8 cellular contexts compared by ENCODE assay signal in genomic region chr1:199463521-199464127, GRCh38.
DNase-seq lines count a peak whose midpoint lies in the region; ATAC-seq, FAIRE-seq and TF ChIP-seq lines count a peak whose summit lies in the region.

No MANE protein-coding gene starts in this region.

- no peak overlapping the region for H3K4me2 ChIP-seq in SU-DHL-6 (ENCODE audit: low read depth, low read length, poor library complexity, severe bottlenecking)

- H3K36me3 ChIP-seq in SU-DHL-6 (ENCODE audit: low read length), result no peaks in the 10 kb centered on the region
- H3K36me3 ChIP-seq in vagina, result no peaks in the 10 kb centered on the region

- no peaks in the 10 kb centered on the region for H3K27me3 ChIP-seq in SU-DHL-6 (ENCODE audit: low read length)
- no peaks in the 10 kb centered on the region for H3K27me3 ChIP-seq in dorsolateral prefrontal cortex
- no peaks in the 10 kb centered on the region for H3K27me3 ChIP-seq in vagina

- intact Hi-C loops in dorsolateral prefrontal cortex (cut with DNase I) (no loop called here), vagina (cut with DNase I) (no loop called here)

- H3K9ac ChIP-seq in SU-DHL-6 (ENCODE audit: low read length), result no peak overlapping the region

- no peak for FAIRE-seq in HTR-8/SVneo (lab: Jason Lieb, UNC)

- H3K4me3 ChIP-seq in SU-DHL-6 (ENCODE audit: insufficient read depth, low read length, poor library complexity, severe bottlenecking) (no peak overlapping the region), dorsolateral prefrontal cortex (no peak overlapping the region), vagina (no peak overlapping the region)

- ATAC-seq in GM19035 (IDR thresholded peaks at IDR 0.05; ENCODE audit: unreplicated experiment) (peak; percentile 77), GM21381 (IDR thresholded peaks at IDR 0.05; ENCODE audit: unreplicated experiment) (no peak)

- no peak overlapping the region for H2AFZ ChIP-seq in SU-DHL-6 (ENCODE audit: low read depth, low read length, severe bottlenecking)

- no peaks in the 10 kb centered on the region for H4K20me1 ChIP-seq in SU-DHL-6 (ENCODE audit: low read depth, low read length)

- no peaks in the 10 kb centered on the region for H3K79me2 ChIP-seq in SU-DHL-6 (ENCODE audit: insufficient read depth, low read length)

- DNase-seq in DMS114 treated with DMSO at 0.1 percent for 48 hours (lab: John Stamatoyannopoulos, UW; ENCODE audit: unreplicated experiment) (peak; percentile 3), HTR-8/SVneo (ENCODE audit: insufficient read length, low spot score) (peak; percentile 10), hepatic stellate cell (ENCODE audit: low spot score) (peak; percentile 10), dorsolateral prefrontal cortex (no peak), vagina (ENCODE audit: extremely low spot score in 2 of 2) (no peak)

- no peaks in the 10 kb centered on the region for H3F3A ChIP-seq in SU-DHL-6 (ENCODE audit: insufficient read depth)

- H3K9me3 ChIP-seq in SU-DHL-6 (ENCODE audit: insufficient read depth, low read length) (no peaks in the 10 kb centered on the region), vagina (no peaks in the 10 kb centered on the region)

- H3K27ac ChIP-seq in SU-DHL-6 (ENCODE audit: low read depth, low read length), result no peak overlapping the region
- H3K27ac ChIP-seq in dorsolateral prefrontal cortex, result no peak overlapping the region
- H3K27ac ChIP-seq in vagina, result no peak overlapping the region

- H3K4me1 ChIP-seq in vagina, result no peaks in the 10 kb centered on the region

- no peak for TF ChIP-seq POLR2A in vagina (IDR thresholded peaks at IDR 0.05)

- peak; percentile 54 for TF ChIP-seq CTCF in SU-DHL-6 (IDR thresholded peaks at IDR 0.05; ENCODE audit: insufficient read depth, low read length, poor library complexity, severe bottlenecking)
- no peak for TF ChIP-seq CTCF in dorsolateral prefrontal cortex (IDR thresholded peaks at IDR 0.05 in 54 of 56, conservative IDR thresholded peaks at IDR 0.05 in 2 of 56; ENCODE audit: low read depth in 1 of 56, partially characterized antibody in 56 of 56)
- TF ChIP-seq CTCF in vagina (IDR thresholded peaks at IDR 0.05), result no peak

- H3K9me2 ChIP-seq in SU-DHL-6 (replicated peaks; ENCODE audit: insufficient read depth, low read length), result no peaks in the 10 kb centered on the region

Comparison
In these comparisons a context has a peak if more than half of its experiments do, and no peak if none do; other contexts are left out.
1. DNase-seq: peak in DMS114 treated with DMSO at 0.1 percent for 48 hours (single experiment), HTR-8/SVneo (single experiment) and hepatic stellate cell (single experiment); none in dorsolateral prefrontal cortex (0 of 10) and vagina (0 of 2).